In genomic region chr10:58028597-58029366, GRCh38 we compare ENCODE assay signal across 18 cellular contexts.
A peak's percentile ranks its signal among the peaks of the same experiment; 100 is the strongest.
DNase-seq lines count a peak whose midpoint lies in the region; FAIRE-seq and TF ChIP-seq lines count a peak whose summit lies in the region.
"Had no signal": no experiment of that assay in that cellular context is flagged by ENCODE, and none has a peak within 500 bp of the region (broad histone marks: within the 10 kb centered on the region; RNA-seq: fewer than 3 reads in every experiment).

No MANE protein-coding gene starts in this region.

- no peaks in the 10 kb centered on the region for H3K4me1 ChIP-seq in H9 (ENCODE audit: insufficient read depth, low read length)
- H3K4me1 ChIP-seq: gastroesophageal sphincter, parathyroid adenoma had no signal

- no peak overlapping the region for H2BK15ac ChIP-seq in H9 (ENCODE audit: low read depth, low read length)

- H3K9me3 ChIP-seq in H9 (ENCODE audit: control insufficient read depth, low read depth, low read length), result peaks cover 16% of the 10 kb centered on the region
- H3K9me3 ChIP-seq: gastroesophageal sphincter had no signal

- H2BK12ac ChIP-seq in H9 (ENCODE audit: insufficient read length, low read depth, low read length), result no peak overlapping the region

- no peak overlapping the region for H4K91ac ChIP-seq in H9 (ENCODE audit: insufficient read length, low read depth, low read length)

- no peak overlapping the region for H3K4me3 Mint-ChIP-seq in osteocyte (ENCODE audit: unreplicated experiment)
- no peak overlapping the region for H3K4me3 Mint-ChIP-seq in H9
- H3K4me3 Mint-ChIP-seq: activated CD4-positive, alpha-beta T cell treated with anti-CD3 and anti-CD28 coated beads for 36 hours; activated T-helper 1 cell treated with anti-CD3 and anti-CD28 coated beads, Interleukin-12 subunit alpha, Interleukin-12 subunit beta, Interleukin-2, Interleukin-4 antibody, amounts not matched to agents 30 ng/mL and 10 ng/mL and 1 ng/mL, durations not matched to agents 14 hours and 24 hours and 36 hours; central memory CD8-positive, alpha-beta T cell; stimulated activated naive CD8-positive, alpha-beta T cell treated with anti-CD3 and anti-CD28 coated beads, Interleukin-15, Interleukin-2, amounts not matched to agents 100 ng/mL and 50 ng/mL, for 24 hours had no signal

- H3K4me2 ChIP-seq in H9 (ENCODE audit: insufficient read depth, insufficient read length, low read length), result no peak overlapping the region

- H3K79me2 ChIP-seq in H9 (ENCODE audit: insufficient read depth, low read length), result no peaks in the 10 kb centered on the region
- H3K79me2 ChIP-seq: parathyroid adenoma had no signal

- H2BK5ac ChIP-seq in H9 (ENCODE audit: insufficient read length, low read length), result no peak overlapping the region

- no peak overlapping the region for H3K56ac ChIP-seq in H9 (ENCODE audit: insufficient read length, low read depth, low read length)

- TF ChIP-seq CTCF in osteocyte (IDR thresholded peaks at IDR 0.05), result no peak
- TF ChIP-seq CTCF in H9 (conservative IDR thresholded peaks at IDR 0.05), result no peak

- H3K9ac ChIP-seq in H9 (ENCODE audit: extremely low read depth, insufficient read length, low read length), result no peak overlapping the region
- H3K9ac ChIP-seq: parathyroid adenoma had no signal

- no peak overlapping the region for H2AFZ ChIP-seq in H9 (ENCODE audit: low read length)
- H2AFZ ChIP-seq: parathyroid adenoma had no signal

- peak; percentile 93 for DNase-seq in EL
- DNase-seq in RPMI7951 (ENCODE audit: low read depth), result peak; percentile 96
- DNase-seq in epidermal melanocyte (ENCODE audit: insufficient read length, low spot score), result peak; percentile 31
- no peak for DNase-seq in osteocyte (ENCODE audit: extremely low spot score, unreplicated experiment)
- no peak for DNase-seq in activated gamma-delta T cell treated with Interleukin-2 at 50 U/mL for 16 hours
- no peak for DNase-seq in frontal cortex (ENCODE audit: low spot score in 2 of 2)
- no peak for DNase-seq in H9
- no peak for DNase-seq in putamen (ENCODE audit: low spot score)
- DNase-seq: activated CD4-positive, alpha-beta T cell treated with anti-CD3 and anti-CD28 coated beads for 36 hours; Calu3; stimulated activated CD4-positive, alpha-beta T cell treated with anti-CD3 and anti-CD28 coated beads, Interleukin-4, amount 100 ng/mL, for 24 hours had no signal

- H3K36me3 Mint-ChIP-seq in osteocyte (ENCODE audit: unreplicated experiment), result peaks cover 4% of the 10 kb centered on the region
- H3K36me3 Mint-ChIP-seq in H9 (ENCODE audit: insufficient read depth in 1 of 3, low read depth in 3 of 3), result peaks cover 10 to 37% (median 15%) of the 10 kb centered on the region in 3 experiments

- no peak overlapping the region for H3K23ac ChIP-seq in H9 (ENCODE audit: insufficient read length, low read depth, low read length)

- no peak overlapping the region for H3K27ac ChIP-seq in H9 (ENCODE audit: insufficient read length, low read depth, low read length)
- H3K27ac ChIP-seq: gastroesophageal sphincter, parathyroid adenoma, SK-N-MC had no signal

- no peak overlapping the region for H4K5ac ChIP-seq in H9 (ENCODE audit: insufficient read length, low read depth, low read length)

- no peak overlapping the region for H3T11ph ChIP-seq in H9 (ENCODE audit: low read length)

- no peaks in the 10 kb centered on the region for H3K27me3 ChIP-seq in H9 (ENCODE audit: insufficient read depth, low read length)
- H3K27me3 ChIP-seq: gastroesophageal sphincter had no signal

- H2AK5ac ChIP-seq in H9 (ENCODE audit: insufficient read length, low read length), result no peak overlapping the region

- no peak for FAIRE-seq in frontal cortex (lab: Jason Lieb, UNC)
- FAIRE-seq: GM12878 had no signal

- H2BK20ac ChIP-seq in H9 (ENCODE audit: low read depth, low read length, poor library complexity, severe bottlenecking), result no peak overlapping the region

- no peak overlapping the region for H3K4ac ChIP-seq in H9 (ENCODE audit: low read depth, low read length)

- H2BK120ac ChIP-seq in H9 (ENCODE audit: low read depth, low read length, poor library complexity, severe bottlenecking), result no peak overlapping the region

- no peak overlapping the region for H4K8ac ChIP-seq in H9 (replicated peaks; ENCODE audit: insufficient read length, low read depth, low read length)

- no peaks in the 10 kb centered on the region for H3K79me1 ChIP-seq in H9 (ENCODE audit: insufficient read depth, low read depth, low read length, poor library complexity, severe bottlenecking)

- H4K20me1 ChIP-seq in H9 (ENCODE audit: control insufficient read depth, insufficient read depth, insufficient read length), result no peaks in the 10 kb centered on the region

- H3K27me3 Mint-ChIP-seq in osteocyte (ENCODE audit: unreplicated experiment), result no peaks in the 10 kb centered on the region
- no peaks in the 10 kb centered on the region; the same call in 1 of the 2 replicates for H3K27me3 Mint-ChIP-seq in H9 (ENCODE audit: low read depth)
- H3K27me3 Mint-ChIP-seq: activated CD4-positive, alpha-beta T cell treated with anti-CD3 and anti-CD28 coated beads for 36 hours; central memory CD8-positive, alpha-beta T cell had no signal

- H3K18ac ChIP-seq in H9 (ENCODE audit: insufficient read length, low read depth, low read length), result no peak overlapping the region

- H3K9me3 Mint-ChIP-seq in osteocyte (ENCODE audit: unreplicated experiment), result no peaks in the 10 kb centered on the region
- peaks cover 20 to 33% of the 10 kb centered on the region in 2 experiments for H3K9me3 Mint-ChIP-seq in H9
- H3K9me3 Mint-ChIP-seq: activated T-helper 1 cell treated with anti-CD3 and anti-CD28 coated beads, Interleukin-12 subunit alpha, Interleukin-12 subunit beta, Interleukin-2, Interleukin-4 antibody, amounts not matched to agents 30 ng/mL and 10 ng/mL and 1 ng/mL, durations not matched to agents 14 hours and 24 hours and 36 hours; central memory CD8-positive, alpha-beta T cell; stimulated activated naive CD8-positive, alpha-beta T cell treated with anti-CD3 and anti-CD28 coated beads, Interleukin-15, Interleukin-2, amounts not matched to agents 100 ng/mL and 50 ng/mL, for 24 hours had no signal

- H3K27ac Mint-ChIP-seq in osteocyte (ENCODE audit: unreplicated experiment) (peak overlapping the region; percentile 78), H9 (no peak overlapping the region)
- H3K27ac Mint-ChIP-seq: activated CD4-positive, alpha-beta T cell treated with anti-CD3 and anti-CD28 coated beads for 36 hours; activated T-helper 1 cell treated with anti-CD3 and anti-CD28 coated beads, Interleukin-12 subunit alpha, Interleukin-12 subunit beta, Interleukin-2, Interleukin-4 antibody, amounts not matched to agents 30 ng/mL and 10 ng/mL and 1 ng/mL, durations not matched to agents 14 hours and 24 hours and 36 hours; stimulated activated naive CD8-positive, alpha-beta T cell treated with anti-CD3 and anti-CD28 coated beads, Interleukin-15, Interleukin-2, amounts not matched to agents 100 ng/mL and 50 ng/mL, for 24 hours had no signal

- H3K4me1 Mint-ChIP-seq in osteocyte (ENCODE audit: unreplicated experiment), result peaks cover 60% of the 10 kb centered on the region
- no peaks in the 10 kb centered on the region for H3K4me1 Mint-ChIP-seq in H9
- H3K4me1 Mint-ChIP-seq: activated CD4-positive, alpha-beta T cell treated with anti-CD3 and anti-CD28 coated beads for 36 hours; central memory CD8-positive, alpha-beta T cell had no signal

- H3K23me2 ChIP-seq in H9 (ENCODE audit: insufficient read length, low read depth, low read length, poor library complexity, severe bottlenecking), result no peaks in the 10 kb centered on the region

- no peak overlapping the region for H3K14ac ChIP-seq in H9 (ENCODE audit: insufficient read depth, low read length)

Comparison
In these comparisons a context has a peak if more than half of its experiments do, and no peak if none do; other contexts are left out.
1. DNase-seq: peak in EL (single experiment), RPMI7951 (single experiment) and epidermal melanocyte (single experiment); none in osteocyte (single experiment), activated gamma-delta T cell treated with Interleukin-2 at 50 U/mL for 16 hours (single experiment), frontal cortex (0 of 2), H9 (single experiment) and putamen (single experiment).